Comparison of ENCODE assay signal across 8 cellular contexts in the genomic region with DNA sequence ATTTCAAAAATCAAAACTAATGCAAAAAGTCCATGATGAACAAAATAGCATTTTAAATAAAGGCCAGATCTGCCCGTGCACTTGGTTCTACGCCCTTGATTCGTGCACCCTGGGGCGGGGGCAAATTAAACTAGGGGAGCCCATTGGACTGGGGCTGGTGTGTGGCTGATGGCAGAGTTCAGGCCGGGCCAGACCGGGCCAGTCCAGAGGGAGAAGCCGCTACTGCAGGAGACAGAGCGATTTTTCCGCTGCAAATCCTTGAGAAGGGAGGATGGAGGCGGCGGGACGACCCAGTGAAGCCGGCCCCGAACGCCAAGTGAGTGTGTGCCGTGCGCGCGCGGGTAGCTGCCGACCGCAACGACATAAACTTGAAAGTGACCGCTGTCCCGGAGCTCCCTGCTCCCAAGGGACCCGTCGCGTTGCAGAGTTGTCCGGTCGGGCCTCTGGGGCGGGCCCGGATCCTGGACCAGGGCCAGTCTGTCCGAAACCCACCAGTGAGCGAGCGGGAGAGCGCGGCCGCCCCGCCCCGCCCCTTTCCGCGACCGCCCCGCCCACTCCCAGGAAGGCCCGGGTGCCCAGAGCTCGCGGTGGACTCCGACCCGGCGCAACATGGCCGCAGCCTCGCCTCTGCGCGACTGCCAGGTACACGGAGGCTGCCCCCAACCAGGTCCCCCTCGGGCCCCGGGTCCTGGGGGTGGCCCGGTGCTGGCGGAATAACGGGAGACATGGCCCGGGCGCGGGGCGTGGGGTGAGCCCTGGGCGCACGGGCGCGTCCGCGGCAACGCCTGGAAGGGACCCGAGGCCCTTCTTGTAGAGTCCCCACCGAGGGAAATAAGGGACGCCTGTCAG. TPM values are rescaled to one million over a fixed set of nuclear protein-coding genes. Genes with fewer than 3 reads are reported as not detected.
DNase-seq lines count a peak whose midpoint lies in the region; ATAC-seq and TF ChIP-seq lines count a peak whose summit lies in the region.

A gene (plus strand): TSS at position 578 of the 849 bp plus-strand sequence. CDS start 32 bp downstream, at position 610.

- no peak for TF ChIP-seq CTCF in lower lobe of right lung (IDR thresholded peaks at IDR 0.05)

- no peaks in the 10 kb centered on the region for H3K36me3 ChIP-seq in effector memory CD4-positive, alpha-beta T cell (ENCODE audit: control insufficient read depth, insufficient read depth, low read length)
- H3K36me3 ChIP-seq in lower lobe of right lung, result peaks cover 11% of the 10 kb centered on the region

- H3K9me3 ChIP-seq in effector memory CD4-positive, alpha-beta T cell (ENCODE audit: control insufficient read depth, low read length), result no peaks in the 10 kb centered on the region
- no peaks in the 10 kb centered on the region for H3K9me3 ChIP-seq in lower lobe of right lung

- intact Hi-C loops in lower lobe of right lung (cut with DNase I), result no loop called here

- H3K4me3 ChIP-seq in effector memory CD4-positive, alpha-beta T cell (ENCODE audit: insufficient read depth, low read depth, low read length, poor library complexity, severe bottlenecking), result peak within 1 kb of the TSS; percentile 90
- H3K4me3 ChIP-seq in lower lobe of right lung, result peak within 1 kb of the TSS; percentile 97

- DNase-seq in DMS79 treated with DMSO at 0.1 percent for 48 hours (lab: John Stamatoyannopoulos, UW), result peak; percentile 23
- DNase-seq in DMS79 (lab: John Stamatoyannopoulos, UW), result no peak
- DNase-seq in NCI-H774 (lab: John Stamatoyannopoulos, UW), result peak; percentile 31
- peak; percentile 83 for DNase-seq in activated CD8-positive, alpha-beta memory T cell treated with anti-CD3 and anti-CD28 coated beads for 24 hours
- peak; percentile 30 to 43 (median 33) for DNase-seq in effector memory CD4-positive, alpha-beta T cell
- peak; percentile 95 for DNase-seq in lower lobe of right lung
- peak; percentile 40 to 41 for DNase-seq in stimulated activated CD8-positive, alpha-beta memory T cell treated with anti-CD3 and anti-CD28 coated beads, Interleukin-2, amount 100 ng/mL, for 48 hours (ENCODE audit: low read depth in 2 of 2)

- peaks cover 8% of the 10 kb centered on the region for H3K4me1 ChIP-seq in effector memory CD4-positive, alpha-beta T cell (ENCODE audit: control insufficient read depth, insufficient read depth, low read length, poor library complexity, severe bottlenecking)
- peaks cover 29% of the 10 kb centered on the region for H3K4me1 ChIP-seq in lower lobe of right lung

- peak; percentile 79 for ATAC-seq in HG02798 (IDR thresholded peaks at IDR 0.05; ENCODE audit: poor library complexity, unreplicated experiment)
- ATAC-seq in lower lobe of right lung, result peak; percentile 98

- H3K27ac ChIP-seq in effector memory CD4-positive, alpha-beta T cell (ENCODE audit: insufficient read depth, low read length, poor library complexity, severe bottlenecking), result peak within 1 kb of the TSS; percentile 42
- peak within 1 kb of the TSS; percentile 84 for H3K27ac ChIP-seq in lower lobe of right lung

- H3K27me3 ChIP-seq in effector memory CD4-positive, alpha-beta T cell (replicated peaks; ENCODE audit: control insufficient read depth, insufficient read depth, low read length, poor library complexity, severe bottlenecking), result no peaks in the 10 kb centered on the region
- H3K27me3 ChIP-seq in lower lobe of right lung (ENCODE audit: low read depth), result no peaks in the 10 kb centered on the region

RNA-seq across cellular contexts. Expression of the gene that starts here (rescaled TPM):
- total RNA-seq in lower lobe of right lung, result 26.8 TPM
